In genomic region chr7:101153969-101154692, GRCh38 we compare ENCODE assay signal across 8 cellular contexts. TPM values are rescaled to one million over a fixed set of nuclear protein-coding genes. Genes with fewer than 3 reads are reported as not detected.
DNase-seq lines count a peak whose midpoint lies in the region; ATAC-seq, FAIRE-seq and TF ChIP-seq lines count a peak whose summit lies in the region.

Gene AP1S1, plus strand, starts transcription at chr7:101154476. Its CDS starts 39 bp downstream, at chr7:101154515.

- peak; percentile 94 for FAIRE-seq in GM12891 (lab: Jason Lieb, UNC)

- H3K27me3 ChIP-seq in psoas muscle (ENCODE audit: insufficient read depth in 3 of 3, low read length in 2 of 3): peaks cover 0 to 6% (median 0%) of the 10 kb centered on the region in 3 donors

- peak; percentile 98 for DNase-seq in GM12891 (ENCODE audit: insufficient read length, low spot score)
- DNase-seq in NCI-H187 (lab: John Stamatoyannopoulos, UW): peak; percentile 95 to 99
- peak; percentile 95 for DNase-seq in left ventricle myocardium superior
- DNase-seq in psoas muscle: peak; percentile 93 to 96
- DNase-seq in ureter (ENCODE audit: low spot score): peak; percentile 93

- intact Hi-C loops in T-helper 2 cell treated with Interferon-gamma antibody and Interleukin-4, amounts not matched to agents 100 ng/mL and 5 ng/mL, for 36 hours (cut with micrococcal nuclease): loop anchor here (1.0 to 10.0 kb wide), 4 partner anchors 11 to 69 kb away; partner anchors contain the start of genes TRIM56, VGF and ZNHIT1
- intact Hi-C loops in left ventricle myocardium superior (cut with micrococcal nuclease) (no loop called here), psoas muscle (cut with DNase I) (no loop called here)

- peaks cover 0 to 20% of the 10 kb centered on the region in 2 donors for H3K36me3 ChIP-seq in psoas muscle (ENCODE audit: insufficient read depth in 1 of 2, low read depth in 1 of 2)

- H3K4me3 ChIP-seq in psoas muscle: peak within 1 kb of the TSS; percentile 86

- 3 to 4% (median 3%) methylated on average over 32 to 51 of the region's 51 CpGs for WGBS in psoas muscle, 3 donors

- no peaks in the 10 kb centered on the region for H3K4me1 ChIP-seq in psoas muscle

- no peak for TF ChIP-seq CTCF in psoas muscle (IDR thresholded peaks at IDR 0.05)

- no peaks in the 10 kb centered on the region for H3K9me3 ChIP-seq in psoas muscle

- H3K27ac ChIP-seq in angular gyrus (ENCODE audit: low read depth, low read length): peak within 1 kb of the TSS; percentile 40
- no peak within 1 kb of the TSS for H3K27ac ChIP-seq in psoas muscle

- no peak for TF ChIP-seq POLR2A in GM12891 (IDR thresholded peaks at IDR 0.05; ENCODE audit: low read depth, low read length)

- ATAC-seq in HG02884 (IDR thresholded peaks at IDR 0.05; ENCODE audit: unreplicated experiment) (peak; percentile 84), left ventricle myocardium superior (peak; percentile 99), psoas muscle (peak; percentile 97 to 99 (median 98))

TF ChIP-seq in GM12891, 5 proteins besides CTCF, POLR2A, EP300 and RAD21:
- no peak for TF ChIP-seq TAF1 (IDR thresholded peaks at IDR 0.05; ENCODE audit: low read depth, low read length)
- no peak for TF ChIP-seq PAX5 (IDR thresholded peaks at IDR 0.05; ENCODE audit: insufficient read depth, low read length, severe bottlenecking)
- TF ChIP-seq POU2F2 (IDR thresholded peaks at IDR 0.05; ENCODE audit: low read depth, low read length): no peak
- TF ChIP-seq SPI1 (IDR thresholded peaks at IDR 0.05; ENCODE audit: low read depth, low read length): no peak
- no peak for TF ChIP-seq POLR2AphosphoS5 (IDR thresholded peaks at IDR 0.05; ENCODE audit: low read depth, low read length)

RNA-seq across cellular contexts. Expression of gene AP1S1, which starts in this region (rescaled TPM):
- polyA plus RNA-seq in GM12891 (2012; ENCODE audit: low read depth, missing spikeins): 73.3 TPM
- 37.3 and 41.7 TPM in 2 replicates for total RNA-seq in T-helper 2 cell treated with Interferon-gamma antibody and Interleukin-4, amounts not matched to agents 100 ng/mL and 5 ng/mL, for 36 hours
- 11.8 TPM for total RNA-seq in left ventricle myocardium superior
- total RNA-seq in psoas muscle: 1 to 10 TPM; 5.7 to 7.1 (median 6.6) TPM
- 10 to 100 TPM; 11.1 to 29.9 (median 17.8) TPM for polyA plus RNA-seq in psoas muscle
- 50.5 TPM for total RNA-seq in ureter
